ENCODE assay signal across 1 cellular context in the genomic region with DNA sequence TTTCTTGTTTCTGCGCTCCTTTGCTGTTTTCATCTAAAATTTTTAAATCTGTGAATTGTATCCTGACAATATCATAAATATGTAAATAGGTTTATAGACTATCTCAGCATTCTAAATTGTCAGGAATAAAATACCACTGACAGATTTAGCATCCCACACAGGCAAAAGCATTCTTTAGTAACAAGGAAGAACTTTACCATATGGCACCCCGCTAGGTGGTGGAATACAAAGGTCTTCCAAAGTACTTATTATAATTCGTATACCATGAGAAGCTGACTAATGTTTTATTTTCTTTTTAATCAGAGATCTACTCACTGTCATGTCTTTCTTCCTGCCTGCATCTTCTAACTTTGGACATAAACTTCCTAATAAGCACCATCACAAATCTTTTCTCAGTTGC.
TF ChIP-seq lines count a peak whose summit lies in the region.

No MANE protein-coding gene starts in this region.

TF ChIP-seq in GM23338, 12 proteins besides CTCF, POLR2A, EP300 and RAD21 (continued from another document):
- TF ChIP-seq, protein P1, sequence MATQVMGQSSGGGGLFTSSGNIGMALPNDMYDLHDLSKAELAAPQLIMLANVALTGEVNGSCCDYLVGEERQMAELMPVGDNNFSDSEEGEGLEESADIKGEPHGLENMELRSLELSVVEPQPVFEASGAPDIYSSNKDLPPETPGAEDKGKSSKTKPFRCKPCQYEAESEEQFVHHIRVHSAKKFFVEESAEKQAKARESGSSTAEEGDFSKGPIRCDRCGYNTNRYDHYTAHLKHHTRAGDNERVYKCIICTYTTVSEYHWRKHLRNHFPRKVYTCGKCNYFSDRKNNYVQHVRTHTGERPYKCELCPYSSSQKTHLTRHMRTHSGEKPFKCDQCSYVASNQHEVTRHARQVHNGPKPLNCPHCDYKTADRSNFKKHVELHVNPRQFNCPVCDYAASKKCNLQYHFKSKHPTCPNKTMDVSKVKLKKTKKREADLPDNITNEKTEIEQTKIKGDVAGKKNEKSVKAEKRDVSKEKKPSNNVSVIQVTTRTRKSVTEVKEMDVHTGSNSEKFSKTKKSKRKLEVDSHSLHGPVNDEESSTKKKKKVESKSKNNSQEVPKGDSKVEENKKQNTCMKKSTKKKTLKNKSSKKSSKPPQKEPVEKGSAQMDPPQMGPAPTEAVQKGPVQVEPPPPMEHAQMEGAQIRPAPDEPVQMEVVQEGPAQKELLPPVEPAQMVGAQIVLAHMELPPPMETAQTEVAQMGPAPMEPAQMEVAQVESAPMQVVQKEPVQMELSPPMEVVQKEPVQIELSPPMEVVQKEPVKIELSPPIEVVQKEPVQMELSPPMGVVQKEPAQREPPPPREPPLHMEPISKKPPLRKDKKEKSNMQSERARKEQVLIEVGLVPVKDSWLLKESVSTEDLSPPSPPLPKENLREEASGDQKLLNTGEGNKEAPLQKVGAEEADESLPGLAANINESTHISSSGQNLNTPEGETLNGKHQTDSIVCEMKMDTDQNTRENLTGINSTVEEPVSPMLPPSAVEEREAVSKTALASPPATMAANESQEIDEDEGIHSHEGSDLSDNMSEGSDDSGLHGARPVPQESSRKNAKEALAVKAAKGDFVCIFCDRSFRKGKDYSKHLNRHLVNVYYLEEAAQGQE (IDR thresholded peaks at IDR 0.05; ENCODE audit: unreplicated experiment), result no peak
TF ChIP-seq in GM23338: peak in this region for 0.
